In the genomic region with DNA sequence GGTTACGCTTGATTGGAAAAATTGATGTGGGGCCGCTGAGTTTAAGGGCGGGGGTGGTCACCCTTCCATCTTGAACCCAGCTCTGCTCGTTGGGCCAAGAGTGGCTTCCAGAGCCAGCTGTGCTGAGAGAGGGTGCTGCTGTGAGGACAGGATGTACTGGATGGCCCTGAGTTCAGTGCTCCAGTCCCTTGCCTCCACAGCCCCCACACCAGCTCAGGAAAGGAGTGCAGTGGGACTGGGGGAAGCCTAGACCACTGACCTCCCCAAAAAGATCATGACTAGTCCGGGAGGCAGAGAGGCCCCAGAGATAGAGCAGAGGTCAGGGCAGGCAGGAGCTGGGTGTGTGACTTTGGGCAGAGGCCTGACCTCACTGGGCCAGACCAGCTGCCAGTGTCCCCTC, we compare ENCODE assay signal across 34 cellular contexts. TPM values are rescaled to one million over a fixed set of nuclear protein-coding genes. Genes with fewer than 3 reads are reported as not detected.
DNase-seq lines count a peak whose midpoint lies in the region; ATAC-seq and TF ChIP-seq lines count a peak whose summit lies in the region.
"Had no signal": no experiment of that assay in that cellular context is flagged by ENCODE, and none has a peak within 500 bp of the region (broad histone marks: within the 10 kb centered on the region; RNA-seq: fewer than 3 reads in every experiment).

No MANE protein-coding gene starts in this region.

- no peak for TF ChIP-seq CTCF in esophagus muscularis mucosa (IDR thresholded peaks at IDR 0.05)
- no peak for TF ChIP-seq CTCF in uterus (IDR thresholded peaks at IDR 0.05)

- no peaks in the 10 kb centered on the region for H3K36me3 ChIP-seq in esophagus muscularis mucosa
- H3K36me3 ChIP-seq in neuronal stem cell (replicated peaks in 1 of 2; ENCODE audit: control insufficient read depth in 2 of 2, insufficient read depth in 2 of 2, low read length in 2 of 2) = no peaks in the 10 kb centered on the region
- no peaks in the 10 kb centered on the region for H3K36me3 ChIP-seq in uterus
- H3K36me3 ChIP-seq: neutrophil, right lobe of liver, tibial nerve had no signal

- no peak for TF ChIP-seq EP300 in esophagus muscularis mucosa (IDR thresholded peaks at IDR 0.05)

- H3K23ac ChIP-seq in neuronal stem cell (ENCODE audit: low read depth, low read length, poor library complexity) = no peak overlapping the region

- H3K9ac ChIP-seq in neuronal stem cell (ENCODE audit: low read depth, low read length, poor library complexity) = no peak overlapping the region

- H2BK120ac ChIP-seq in neuronal stem cell (ENCODE audit: low read depth, low read length) = no peak overlapping the region

- H3K4me3 ChIP-seq in esophagus muscularis mucosa = no peak overlapping the region
- H3K4me3 ChIP-seq in neuronal stem cell (ENCODE audit: low read length in 2 of 2) = no peak overlapping the region
- H3K4me3 ChIP-seq in uterus = no peak overlapping the region
- H3K4me3 ChIP-seq: right lobe of liver, tibial nerve had no signal

- H3K4me1 ChIP-seq in esophagus muscularis mucosa (peaks cover 39 to 48% (median 41%) of the 10 kb centered on the region in 4 donors), neuronal stem cell (ENCODE audit: control insufficient read depth in 2 of 2, insufficient read depth in 1 of 2, low read depth in 1 of 2, low read length in 2 of 2) (peaks cover 6% of the 10 kb centered on the region in 2 donors), uterus (peaks cover 0 to 16% of the 10 kb centered on the region in 2 donors)
- H3K4me1 ChIP-seq: foreskin keratinocyte had no signal

- no peak overlapping the region for H4K91ac ChIP-seq in neuronal stem cell (ENCODE audit: low read depth, low read length, poor library complexity)

- no peak overlapping the region for H2AFZ ChIP-seq in neuronal stem cell (ENCODE audit: low read length)

- H3K27ac ChIP-seq in esophagus muscularis mucosa (replicated peaks in 1 of 4) (peak overlapping the region; percentile 32 to 67 (median 52)), neuronal stem cell (replicated peaks; ENCODE audit: low read length) (no peak overlapping the region), uterus (peak overlapping the region; percentile 26 to 43)
- H3K27ac ChIP-seq: foreskin keratinocyte, neutrophil, right lobe of liver had no signal

- no peaks in the 10 kb centered on the region for H3K9me3 ChIP-seq in esophagus muscularis mucosa
- H3K9me3 ChIP-seq in neuronal stem cell (replicated peaks in 1 of 2; ENCODE audit: control insufficient read depth in 2 of 2, insufficient read depth in 1 of 2, low read depth in 1 of 2, low read length in 2 of 2) = no peaks in the 10 kb centered on the region
- H3K9me3 ChIP-seq in uterus = no peaks in the 10 kb centered on the region
- H3K9me3 ChIP-seq: neutrophil, right lobe of liver, tibial nerve had no signal

- no peaks in the 10 kb centered on the region for H3K79me1 ChIP-seq in neuronal stem cell (ENCODE audit: low read depth, low read length)

- no peak overlapping the region for H2AK5ac ChIP-seq in neuronal stem cell (ENCODE audit: low read depth, low read length)

- peak overlapping the region; percentile 16 for H3K18ac ChIP-seq in neuronal stem cell (ENCODE audit: low read length)

- no peak overlapping the region for H3K4me3 Mint-ChIP-seq in natural killer cell treated with Interleukin-12 subunit alpha and Interleukin-12 subunit beta and Interleukin-15 and Interleukin-18, amount 100 ng/mL, for 72 hours
- H3K4me3 Mint-ChIP-seq: activated CD4-positive, alpha-beta T cell treated with anti-CD3 and anti-CD28 coated beads for 36 hours; CD4-positive, CD25-positive, alpha-beta regulatory T cell; central memory CD8-positive, alpha-beta T cell; dendritic cell treated with granulocyte-macrophage colony-stimulating factor and Interleukin-4, amounts not matched to agents 40 ng/mL and 50 ng/mL, for 4 days; endodermal cell had no signal

- WGBS in esophagus muscularis mucosa = no CpG with 5 or more reads among the region's 5 CpGs
- no CpG with 5 or more reads among the region's 5 CpGs for WGBS in neuronal stem cell (ENCODE audit: extremely low coverage in 2 of 2, insufficient read length in 2 of 2, insufficient replicate concordance in 1 of 2), 2 donors

- H3K14ac ChIP-seq in neuronal stem cell (ENCODE audit: low read length) = no peak overlapping the region

- H2BK12ac ChIP-seq in neuronal stem cell (ENCODE audit: low read length) = no peak overlapping the region

- no peak overlapping the region for H4K8ac ChIP-seq in neuronal stem cell (ENCODE audit: low read depth, low read length)

- no peak overlapping the region for H3K27ac Mint-ChIP-seq in natural killer cell treated with Interleukin-12 subunit alpha and Interleukin-12 subunit beta and Interleukin-15 and Interleukin-18, amount 100 ng/mL, for 72 hours
- H3K27ac Mint-ChIP-seq: activated CD4-positive, alpha-beta T cell treated with anti-CD3 and anti-CD28 coated beads for 36 hours; CD4-positive, CD25-positive, alpha-beta regulatory T cell; dendritic cell treated with granulocyte-macrophage colony-stimulating factor and Interleukin-4, amounts not matched to agents 40 ng/mL and 50 ng/mL, for 4 days; endodermal cell had no signal

- no peak overlapping the region for H3K4me2 ChIP-seq in neuronal stem cell (ENCODE audit: insufficient read depth, low read length, poor library complexity, severe bottlenecking)

- no peak overlapping the region for H3K4ac ChIP-seq in neuronal stem cell (ENCODE audit: low read length)

- no peaks in the 10 kb centered on the region for H3K36me3 Mint-ChIP-seq in natural killer cell treated with Interleukin-12 subunit alpha and Interleukin-12 subunit beta and Interleukin-15 and Interleukin-18, amount 100 ng/mL, for 72 hours
- H3K36me3 Mint-ChIP-seq: CD4-positive, CD25-positive, alpha-beta regulatory T cell; IgD-negative memory B cell had no signal

- H2BK5ac ChIP-seq in neuronal stem cell (ENCODE audit: low read length) = no peak overlapping the region

- H3K27me3 Mint-ChIP-seq in natural killer cell treated with Interleukin-12 subunit alpha and Interleukin-12 subunit beta and Interleukin-15 and Interleukin-18, amount 100 ng/mL, for 72 hours = peaks cover 0 to 13% of the 10 kb centered on the region in 2 donors

- no peaks in the 10 kb centered on the region for H3K27me3 ChIP-seq in esophagus muscularis mucosa
- H3K27me3 ChIP-seq in neuronal stem cell (ENCODE audit: control insufficient read depth in 3 of 3, insufficient read depth in 3 of 3, low read depth in 1 of 3, low read length in 3 of 3) = peaks cover 0 to 85% (median 2%) of the 10 kb centered on the region in 3 experiments
- H3K27me3 ChIP-seq in uterus = no peaks in the 10 kb centered on the region
- H3K27me3 ChIP-seq: right lobe of liver, tibial nerve had no signal

- H2BK15ac ChIP-seq in neuronal stem cell (ENCODE audit: low read length) = no peak overlapping the region

- no peaks in the 10 kb centered on the region for H3K9me3 Mint-ChIP-seq in natural killer cell treated with Interleukin-12 subunit alpha and Interleukin-12 subunit beta and Interleukin-15 and Interleukin-18, amount 100 ng/mL, for 72 hours
- H3K9me3 Mint-ChIP-seq: CD4-positive, CD25-positive, alpha-beta regulatory T cell; central memory CD8-positive, alpha-beta T cell; dendritic cell treated with granulocyte-macrophage colony-stimulating factor and Interleukin-4, amounts not matched to agents 40 ng/mL and 50 ng/mL, for 4 days; endodermal cell; IgD-negative memory B cell had no signal

- DNase-seq in Right ventricle myocardium superior (no peak), cardiac septum (ENCODE audit: low spot score) (no peak), esophagus muscularis mucosa (ENCODE audit: extremely low spot score) (no peak), neuronal stem cell (ENCODE audit: low spot score) (no peak), uterus (no peak)
- DNase-seq in natural killer cell treated with Interleukin-12 subunit alpha and Interleukin-12 subunit beta and Interleukin-15 and Interleukin-18, amount 100 ng/mL, for 72 hours (ENCODE audit: low spot score) = no peak
- DNase-seq in stimulated activated naive CD4-positive, alpha-beta T cell treated with Interleukin-2 at 50 U/mL for 16 hours (lab: John Stamatoyannopoulos, UW) = no peak
- DNase-seq: activated CD4-positive, alpha-beta T cell treated with anti-CD3 and anti-CD28 coated beads for 36 hours; activated gamma-delta T cell; Calu3; CD4-positive, CD25-positive, alpha-beta regulatory T cell; DMS79 treated with DMSO at 0.1 percent for 48 hours; endodermal cell; foreskin keratinocyte; GDM1; GOT3; left colon; MV-4-11; NCI-H146; NCI-H2107; NCI-H345; right lobe of liver; SHP77 treated with DMSO at 0.1 percent for 48 hours; stimulated activated CD4-positive, alpha-beta T cell treated with anti-CD3 and anti-CD28 coated beads, Interleukin-12 subunit alpha, Interleukin-12 subunit beta, amount 100 ng/mL, for 4 hours; stimulated activated CD4-positive, alpha-beta T cell treated with anti-CD3 and anti-CD28 coated beads, Interleukin-2, amount 100 ng/mL, for 48 hours had no signal

- ATAC-seq in Right ventricle myocardium superior (ENCODE audit: poor library complexity) = peak; percentile 3
- no peak for ATAC-seq in natural killer cell treated with Interleukin-12 subunit alpha and Interleukin-12 subunit beta and Interleukin-15 and Interleukin-18, amount 100 ng/mL, for 72 hours
- ATAC-seq in GM21786 (IDR thresholded peaks at IDR 0.05; ENCODE audit: unreplicated experiment) = no peak
- ATAC-seq: activated CD4-positive, alpha-beta T cell treated with anti-CD3 and anti-CD28 coated beads for 36 hours; esophagus mucosa; foreskin keratinocyte; left colon had no signal

- intact Hi-C loops in Right ventricle myocardium superior (cut with DNase I) = no loop called here
- intact Hi-C loops in cardiac septum (cut with DNase I) = no loop called here
- intact Hi-C loops in esophagus muscularis mucosa (cut with DNase I) = no loop called here
- intact Hi-C loops in uterus (cut with DNase I; ENCODE audit: low total_unique reads) = no loop called here

- peaks cover 0 to 3% of the 10 kb centered on the region in 2 donors for H3K4me1 Mint-ChIP-seq in natural killer cell treated with Interleukin-12 subunit alpha and Interleukin-12 subunit beta and Interleukin-15 and Interleukin-18, amount 100 ng/mL, for 72 hours (ENCODE audit: low read depth in 2 of 2)
- H3K4me1 Mint-ChIP-seq: central memory CD8-positive, alpha-beta T cell had no signal

- TF ChIP-seq POLR2A in esophagus muscularis mucosa (IDR thresholded peaks at IDR 0.05; ENCODE audit: low read depth) = no peak
- TF ChIP-seq POLR2A in uterus (IDR thresholded peaks at IDR 0.05) = no peak

RNA-seq across cellular contexts. Expression of a gene that starts 4.0 kb away (rescaled TPM):
- total RNA-seq in Right ventricle myocardium superior (11.8 TPM), cardiac septum (5.4 TPM), esophagus muscularis mucosa (10 to 100 TPM in 2 of 4 donors, 1 to 10 TPM in 2; 2.1 to 26.8 (median 14.5) TPM), uterus (10 to 100 TPM in 3 of 4 donors, under 1 TPM in 1; 0.51 to 29.9 (median 18.9) TPM)
- polyA plus RNA-seq in neuronal stem cell (2013, experiment 1 of 2) = 2.2 TPM
- polyA plus RNA-seq in neuronal stem cell (2013, experiment 2 of 2) = 2.6 TPM
- total RNA-seq in natural killer cell treated with Interleukin-12 subunit alpha and Interleukin-12 subunit beta and Interleukin-15 and Interleukin-18, amount 100 ng/mL, for 72 hours = not detected
- total RNA-seq: activated CD4-positive, alpha-beta T cell treated with anti-CD3 and anti-CD28 coated beads for 36 hours; activated CD8-positive, alpha-beta memory T cell treated with anti-CD3 and anti-CD28 coated beads for 36 hours; Calu3; CD4-positive, CD25-positive, alpha-beta regulatory T cell; foreskin keratinocyte; T-helper 2 cell treated with Interferon-gamma antibody and Interleukin-4, amounts not matched to agents 100 ng/mL and 5 ng/mL, for 36 hours had no signal
- polyA plus RNA-seq: CD4-positive, CD25-positive, alpha-beta regulatory T cell; foreskin keratinocyte; IgD-negative memory B cell had no signal

RNA-seq across cellular contexts. Expression of a gene that starts 10.3 kb away (rescaled TPM):
- total RNA-seq in Right ventricle myocardium superior (10,727 TPM), cardiac septum (3,804 TPM), esophagus muscularis mucosa (10 to 100 TPM in 1 of 4 donors, 1 to 10 TPM in 2, under 1 TPM in 1; 0.83 to 13.0 (median 7.7) TPM), uterus (1 to 10 TPM in 3 of 4 donors, not detected in 1; 4.9 to 9.6 (median 6.0) TPM)
- 0.26 TPM for polyA plus RNA-seq in neuronal stem cell (2013, experiment 1 of 2)
- polyA plus RNA-seq in neuronal stem cell (2013, experiment 2 of 2) = 0.25 TPM
- not detected for total RNA-seq in natural killer cell treated with Interleukin-12 subunit alpha and Interleukin-12 subunit beta and Interleukin-15 and Interleukin-18, amount 100 ng/mL, for 72 hours
- total RNA-seq: activated CD4-positive, alpha-beta T cell treated with anti-CD3 and anti-CD28 coated beads for 36 hours; activated CD8-positive, alpha-beta memory T cell treated with anti-CD3 and anti-CD28 coated beads for 36 hours; Calu3; CD4-positive, CD25-positive, alpha-beta regulatory T cell; foreskin keratinocyte; T-helper 2 cell treated with Interferon-gamma antibody and Interleukin-4, amounts not matched to agents 100 ng/mL and 5 ng/mL, for 36 hours had no signal
- polyA plus RNA-seq: CD4-positive, CD25-positive, alpha-beta regulatory T cell; foreskin keratinocyte; IgD-negative memory B cell had no signal

Comparison
In these comparisons a context has a peak if more than half of its experiments do, and no peak if none do; other contexts are left out.
1. RNA of a gene that starts 10.3 kb away (total RNA-seq): 10,727 TPM in Right ventricle myocardium superior (single experiment) and 3,804 TPM in cardiac septum (single experiment); 0.83 to 13.0 TPM in esophagus muscularis mucosa, 4.9 to 9.6 TPM in uterus and not detected in natural killer cell treated with Interleukin-12 subunit alpha and Interleukin-12 subunit beta and Interleukin-15 and Interleukin-18, amount 100 ng/mL, for 72 hours; every median in the first group is over 100 times any median in the second.